1 cellular context compared by ENCODE assay signal in genomic region chr1:218718216-218718615, GRCh38.
TF ChIP-seq lines count a peak whose summit lies in the region.

No MANE protein-coding gene starts in this region.

TF ChIP-seq in IMR-90, 13 proteins besides CTCF, POLR2A, EP300 and RAD21 (continued from another document):
- TF ChIP-seq RFX5 (IDR thresholded peaks at IDR 0.05; ENCODE audit: low read depth, low read length), result no peak
- TF ChIP-seq CHD1 (IDR thresholded peaks at IDR 0.05; ENCODE audit: low read depth, low read length), result no peak
- TF ChIP-seq MXI1 (IDR thresholded peaks at IDR 0.05; ENCODE audit: borderline replicate concordance, low read depth, low read length), result no peak
- no peak for TF ChIP-seq NFE2L2 (IDR thresholded peaks at IDR 0.05; ENCODE audit: low read depth, low read length)
- no peak for TF ChIP-seq USF2 (IDR thresholded peaks at IDR 0.05; ENCODE audit: low read depth, low read length)
TF ChIP-seq in IMR-90: peak in this region for 0.
